In genomic region chr13:98251708-98252107, GRCh38 we compare ENCODE assay signal across 18 cellular contexts.
DNase-seq lines count a peak whose midpoint lies in the region; ATAC-seq and TF ChIP-seq lines count a peak whose summit lies in the region.
"Had no signal": no experiment of that assay in that cellular context is flagged by ENCODE, and none has a peak within 500 bp of the region (broad histone marks: within the 10 kb centered on the region; RNA-seq: fewer than 3 reads in every experiment).

No MANE protein-coding gene starts in this region.

- BruUV-seq in Caco-2 (replicated peaks; lab: Mats Ljungman, UMichigan), result no TSS peak

- no peaks in the 10 kb centered on the region; the same call in 1 of the 2 replicates for H3K36me3 ChIP-seq in Caco-2 (ENCODE audit: control insufficient read depth, insufficient read depth, low read length)
- no peaks in the 10 kb centered on the region for H3K36me3 ChIP-seq in SK-N-MC (ENCODE audit: insufficient read depth, low read length)
- H3K36me3 ChIP-seq in right lobe of liver, result no peaks in the 10 kb centered on the region
- H3K36me3 ChIP-seq in thyroid gland, result no peaks in the 10 kb centered on the region

- peaks cover 28% of the 10 kb centered on the region for H3K36me3 Mint-ChIP-seq in Caco-2 (ENCODE audit: insufficient read depth, unreplicated experiment)
- H3K36me3 Mint-ChIP-seq: IgD-negative memory B cell had no signal

- CTCF ChIA-PET in Caco-2 (lab: Charles Lee), result no interaction called here

- no peak overlapping the region for H3K9ac ChIP-seq in SK-N-MC (ENCODE audit: insufficient read length)
- H3K9ac ChIP-seq: KMS-11 had no signal

- H3K9me3 Mint-ChIP-seq in Caco-2 (ENCODE audit: unreplicated experiment), result no peaks in the 10 kb centered on the region
- H3K9me3 Mint-ChIP-seq: CD4-positive, alpha-beta T cell; H9; IgD-negative memory B cell had no signal

- POLR2A ChIA-PET in Caco-2 (lab: Charles Lee), result no interaction called here

- ATAC-seq in right lobe of liver, result peak; percentile 28 to 71 (median 43)
- ATAC-seq in HG03095 (IDR thresholded peaks at IDR 0.05; ENCODE audit: unreplicated experiment), result no peak
- ATAC-seq: A549 had no signal

- H3K27ac ChIP-seq in SK-N-MC (peak overlapping the region; percentile 1; the same call in 1 of the 2 replicates), right lobe of liver (no peak overlapping the region), thyroid gland (peak overlapping the region; percentile 78 to 84 (median 79))
- H3K27ac ChIP-seq: 22Rv1, A549, C4-2B, KMS-11 had no signal

- TF ChIP-seq CTCF in Caco-2 (IDR thresholded peaks at IDR 0.05; ENCODE audit: insufficient read depth in 1 of 2, low read depth in 1 of 2, low read length in 1 of 2, severe bottlenecking in 1 of 2, unreplicated experiment in 1 of 2), result no peak
- no peak for TF ChIP-seq CTCF in right lobe of liver (IDR thresholded peaks at IDR 0.05)
- TF ChIP-seq CTCF in thyroid gland (IDR thresholded peaks at IDR 0.05), result no peak

- peak overlapping the region; percentile 89 for H3K27ac Mint-ChIP-seq in Caco-2 (ENCODE audit: unreplicated experiment)
- H3K27ac Mint-ChIP-seq: CD4-positive, alpha-beta T cell; H9; IgD-negative memory B cell had no signal

- H3K4me3 ChIP-seq in Caco-2 (ENCODE audit: low read depth, low read length), result no peak overlapping the region
- no peak overlapping the region for H3K4me3 ChIP-seq in SK-N-MC
- no peak overlapping the region for H3K4me3 ChIP-seq in right lobe of liver
- H3K4me3 ChIP-seq in thyroid gland (replicated peaks in 1 of 3), result no peak overlapping the region
- H3K4me3 ChIP-seq: A549 had no signal

- H3K27me3 ChIP-seq in Caco-2 (replicated peaks; ENCODE audit: control insufficient read depth, insufficient read depth, low read length) (no peaks in the 10 kb centered on the region), right lobe of liver (no peaks in the 10 kb centered on the region), thyroid gland (no peaks in the 10 kb centered on the region)

- no peaks in the 10 kb centered on the region for H3K27me3 Mint-ChIP-seq in Caco-2 (ENCODE audit: insufficient read depth, unreplicated experiment)

- WGBS in right lobe of liver (ENCODE audit: insufficient coverage, low coverage, low lambda C conversion rate, missing lambda C conversion rate), result 88% methylated on average over 7 of the region's 7 CpGs
- 90 to 95% methylated on average over 7 of the region's 7 CpGs for WGBS in thyroid gland, 2 donors

- peaks cover 56% of the 10 kb centered on the region for H3K4me1 Mint-ChIP-seq in Caco-2 (ENCODE audit: low read depth, unreplicated experiment)
- H3K4me1 Mint-ChIP-seq: IgD-negative memory B cell had no signal

- no peaks in the 10 kb centered on the region for H3K9me3 ChIP-seq in Caco-2
- H3K9me3 ChIP-seq in SK-N-MC (ENCODE audit: low read depth, low read length), result no peaks in the 10 kb centered on the region
- H3K9me3 ChIP-seq in right lobe of liver, result no peaks in the 10 kb centered on the region
- H3K9me3 ChIP-seq in thyroid gland, result no peaks in the 10 kb centered on the region
- H3K9me3 ChIP-seq: A549 had no signal

- DNase-seq in Caco-2 (no peak), SK-N-MC (ENCODE audit: low read depth, low spot score) (no peak), right lobe of liver (no peak), thyroid gland (no peak), NCI-H2227 treated with DMSO at 0.1 percent for 48 hours (lab: John Stamatoyannopoulos, UW) (no peak), NCI-H82 (lab: John Stamatoyannopoulos, UW) (no peak)
- DNase-seq: AML-193; CD4-positive, alpha-beta T cell; DMS153; DMS79; GDM1; H9 had no signal

- H3K4me1 ChIP-seq in Caco-2 (peaks cover 43% of the 10 kb centered on the region), right lobe of liver (peaks cover 0 to 21% (median 3%) of the 10 kb centered on the region in 4 donors), thyroid gland (peaks cover 31 to 47% of the 10 kb centered on the region in 2 donors)

- H3K4me3 Mint-ChIP-seq in Caco-2 (ENCODE audit: unreplicated experiment), result no peak overlapping the region
- H3K4me3 Mint-ChIP-seq: CD4-positive, alpha-beta T cell; H9; IgD-negative memory B cell had no signal

- intact Hi-C loops in Caco-2 (cut with micrococcal nuclease; ENCODE audit: unreplicated experiment) (loop anchor here (2.0 kb wide), 1 partner anchor 15 kb away; no protein-coding TSS in a partner anchor), right lobe of liver (cut with DNase I) (no loop called here), thyroid gland (cut with DNase I) (no loop called here)

- TF ChIP-seq POLR2A in right lobe of liver (IDR thresholded peaks at IDR 0.05) (no peak), thyroid gland (IDR thresholded peaks at IDR 0.05) (no peak)

Comparison
In these comparisons a context has a peak if more than half of its experiments do, and no peak if none do; other contexts are left out.
1. H3K27ac ChIP-seq: peak in SK-N-MC (single experiment) and thyroid gland (3 of 3); none in right lobe of liver (0 of 3).